In genomic region chr5:79611046-79611829, GRCh38 we compare ENCODE assay signal across 8 cellular contexts. TPM values are rescaled to one million over a fixed set of nuclear protein-coding genes. Genes with fewer than 3 reads are reported as not detected.
DNase-seq lines count a peak whose midpoint lies in the region; ATAC-seq and TF ChIP-seq lines count a peak whose summit lies in the region.

No MANE protein-coding gene starts in this region.

- no peaks in the 10 kb centered on the region; the same call in 1 of the 2 replicates for H3K4me1 ChIP-seq in SJCRH30

- H3K27me3 Mint-ChIP-seq in Calu3 (ENCODE audit: unreplicated experiment), result no peaks in the 10 kb centered on the region
- no peaks in the 10 kb centered on the region for H3K27me3 Mint-ChIP-seq in progenitor cell of endocrine pancreas

- H3K4me3 ChIP-seq in SJCRH30, result peak overlapping the region; percentile 97
- peak overlapping the region; percentile 53 for H3K4me3 ChIP-seq in fibroblast of mammary gland (ENCODE audit: control insufficient read depth, low read depth, low read length)

- intact Hi-C loops in Calu3 (cut with micrococcal nuclease; ENCODE audit: unreplicated experiment) (no loop called here), posterior cingulate gyrus (cut with DNase I) (loop anchor here (5.0 kb wide), 2 partner anchors 99 to 381 kb away; partner anchors contain the start of genes HOMER1 and MTX3)

- H3K27ac Mint-ChIP-seq in Calu3 (ENCODE audit: unreplicated experiment), result peak overlapping the region; percentile 87
- peak overlapping the region; percentile 98 for H3K27ac Mint-ChIP-seq in progenitor cell of endocrine pancreas

- ATAC-seq in HG02852 (IDR thresholded peaks at IDR 0.05; ENCODE audit: unreplicated experiment) (no peak), GM21515 (IDR thresholded peaks at IDR 0.05; ENCODE audit: unreplicated experiment) (no peak)

- H3K4me1 Mint-ChIP-seq in Calu3 (ENCODE audit: low read depth, unreplicated experiment) (peaks cover 15% of the 10 kb centered on the region), progenitor cell of endocrine pancreas (ENCODE audit: low read depth) (peaks cover 11% of the 10 kb centered on the region)

- H3K4me3 Mint-ChIP-seq in Calu3 (ENCODE audit: low read depth, unreplicated experiment), result peak overlapping the region; percentile 88
- H3K4me3 Mint-ChIP-seq in progenitor cell of endocrine pancreas (ENCODE audit: low read depth), result peak overlapping the region; percentile 100

- H3K9me3 ChIP-seq in SJCRH30 (replicated peaks), result no peaks in the 10 kb centered on the region

- peaks cover 53% of the 10 kb centered on the region for H3K36me3 Mint-ChIP-seq in Calu3 (ENCODE audit: insufficient read depth, unreplicated experiment)
- peaks cover 16% of the 10 kb centered on the region for H3K36me3 Mint-ChIP-seq in progenitor cell of endocrine pancreas (ENCODE audit: insufficient read depth)

- TF ChIP-seq CTCF in Calu3 (IDR thresholded peaks at IDR 0.05; ENCODE audit: unreplicated experiment) (no peak), fibroblast of mammary gland (conservative IDR thresholded peaks at IDR 0.05; ENCODE audit: control insufficient read depth, insufficient read depth, low read depth, low read length) (no peak), progenitor cell of endocrine pancreas (IDR thresholded peaks at IDR 0.05; ENCODE audit: unreplicated experiment) (no peak)

- no peaks in the 10 kb centered on the region for H3K27me3 ChIP-seq in SJCRH30

- peaks cover 10% of the 10 kb centered on the region for H3K36me3 ChIP-seq in SJCRH30

- CTCF ChIA-PET in Calu3 (lab: Charles Lee), result no interaction called here

- peak overlapping the region; percentile 71 for H3K27ac ChIP-seq in SJCRH30

- no peak for DNase-seq in Calu3
- DNase-seq in SJCRH30, result no peak
- DNase-seq in fibroblast of mammary gland (ENCODE audit: low read depth), result no peak
- DNase-seq in progenitor cell of endocrine pancreas (ENCODE audit: low spot score, unreplicated experiment), result no peak
- DNase-seq in posterior cingulate gyrus, result no peak
- no peak for DNase-seq in T-helper 9 cell

- H3K9me3 Mint-ChIP-seq in Calu3 (ENCODE audit: low read depth, unreplicated experiment), result peaks cover 2% of the 10 kb centered on the region
- peaks cover 6% of the 10 kb centered on the region for H3K9me3 Mint-ChIP-seq in progenitor cell of endocrine pancreas (ENCODE audit: low read depth)

- no TSS peak for BruUV-seq in Calu3 (replicated peaks; lab: Mats Ljungman, UMichigan)

RNA-seq across cellular contexts. Expression of gene TENT2, which starts 1.0 kb away (rescaled TPM):
- total RNA-seq in Calu3 (2022) (85.7 and 87.7 TPM in 2 replicates), progenitor cell of endocrine pancreas (74.1 and 77.1 TPM in 2 replicates)
- 33.3 and 44.6 TPM in 2 replicates for total RNA-seq in SJCRH30 (2014; rRNA removed; shearing (Covaris generic))
